ENCODE assay signal across 28 cellular contexts in the genomic region with DNA sequence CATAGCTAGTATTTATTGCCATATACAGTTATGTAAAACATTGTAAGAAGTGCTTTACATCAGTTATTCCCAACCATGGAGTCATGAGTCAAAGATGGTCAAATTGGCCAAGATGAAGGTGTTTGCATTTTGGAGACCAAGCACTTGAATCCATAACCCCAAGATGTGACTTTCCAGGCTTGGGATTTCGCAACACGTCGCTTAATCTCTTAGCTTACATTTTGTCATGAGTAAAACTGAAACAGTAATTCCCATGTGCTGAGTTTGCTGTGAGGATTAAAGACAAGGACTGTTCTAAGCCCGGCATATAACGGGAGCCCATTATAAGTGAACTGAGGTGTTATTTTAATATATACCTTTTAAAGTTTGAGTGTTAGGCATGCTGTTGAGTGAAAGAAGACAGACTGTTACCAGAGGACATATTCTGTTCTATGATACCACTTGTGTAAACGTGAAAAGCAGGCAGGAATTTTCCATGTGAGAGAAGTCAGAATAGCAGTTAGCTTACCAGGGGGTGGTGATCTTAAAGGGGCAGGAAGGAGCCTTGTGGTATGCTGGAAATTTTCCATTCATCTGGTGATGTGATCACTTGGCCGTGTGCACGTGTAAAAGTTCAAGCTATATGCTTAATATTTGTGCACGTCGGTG.
"Had no signal": no experiment of that assay in that cellular context is flagged by ENCODE, and none has a peak within 500 bp of the region (broad histone marks: within the 10 kb centered on the region; RNA-seq: fewer than 3 reads in every experiment).

No MANE protein-coding gene starts in this region.

- H3K9me3 ChIP-seq: esophagus squamous epithelium, psoas muscle, right atrium auricular region, thoracic aorta, vagina had no signal

- H3K4me1 Mint-ChIP-seq: activated CD4-positive, alpha-beta T cell treated with anti-CD3 and anti-CD28 coated beads, Interleukin-2, amount 10 ng/mL, durations not matched to agents 24 days and 14 days; activated naive CD4-positive, alpha-beta T cell treated with anti-CD3 and anti-CD28 coated beads, Interleukin-2, amount 50 U/mL, for 24 hours; activated naive CD8-positive, alpha-beta T cell treated with anti-CD3 and anti-CD28 coated beads, Interleukin-2, amount 50 U/mL, for 24 hours; central memory CD8-positive, alpha-beta T cell; T-helper 17 cell had no signal

- H3K27ac ChIP-seq: epithelial cell of prostate, esophagus squamous epithelium, parathyroid adenoma, psoas muscle, right atrium auricular region, thoracic aorta, vagina had no signal

- H3K4me3 Mint-ChIP-seq: activated CD4-positive, alpha-beta memory T cell treated with anti-CD3 and anti-CD28 coated beads for 36 hours; activated CD4-positive, alpha-beta T cell treated with anti-CD3 and anti-CD28 coated beads, Interleukin-2, amount 10 ng/mL, durations not matched to agents 24 days and 14 days; activated naive CD4-positive, alpha-beta T cell treated with anti-CD3 and anti-CD28 coated beads, Interleukin-2, amount 50 U/mL, for 24 hours; activated naive CD8-positive, alpha-beta T cell treated with anti-CD3 and anti-CD28 coated beads, Interleukin-2, amount 50 U/mL, for 24 hours; activated T-cell treated with anti-CD3 and anti-CD28 coated beads, Interleukin-2, amount 50 U/mL, for 24 hours; central memory CD8-positive, alpha-beta T cell; T-helper 17 cell; type B pancreatic cell had no signal

- H3K9me3 Mint-ChIP-seq: activated CD4-positive, alpha-beta memory T cell treated with anti-CD3 and anti-CD28 coated beads for 36 hours; activated CD4-positive, alpha-beta T cell treated with anti-CD3 and anti-CD28 coated beads, Interleukin-2, amount 10 ng/mL, durations not matched to agents 24 days and 14 days; activated naive CD4-positive, alpha-beta T cell treated with anti-CD3 and anti-CD28 coated beads, Interleukin-2, amount 50 U/mL, for 24 hours; activated naive CD8-positive, alpha-beta T cell treated with anti-CD3 and anti-CD28 coated beads, Interleukin-2, amount 50 U/mL, for 24 hours; activated T-cell treated with anti-CD3 and anti-CD28 coated beads, Interleukin-2, amount 50 U/mL, for 24 hours; central memory CD8-positive, alpha-beta T cell; type B pancreatic cell had no signal

- H2AFZ ChIP-seq: parathyroid adenoma had no signal

- H3K4me1 ChIP-seq: psoas muscle, right atrium auricular region, vagina had no signal

- H3K79me2 ChIP-seq: parathyroid adenoma had no signal

- H3K27ac Mint-ChIP-seq: activated CD4-positive, alpha-beta memory T cell treated with anti-CD3 and anti-CD28 coated beads for 36 hours; activated CD4-positive, alpha-beta T cell treated with anti-CD3 and anti-CD28 coated beads, Interleukin-2, amount 10 ng/mL, durations not matched to agents 24 days and 14 days; activated naive CD4-positive, alpha-beta T cell treated with anti-CD3 and anti-CD28 coated beads, Interleukin-2, amount 50 U/mL, for 24 hours; activated naive CD8-positive, alpha-beta T cell treated with anti-CD3 and anti-CD28 coated beads, Interleukin-2, amount 50 U/mL, for 24 hours; activated T-cell treated with anti-CD3 and anti-CD28 coated beads, Interleukin-2, amount 50 U/mL, for 24 hours; naive thymus-derived CD4-positive, alpha-beta T cell; T-helper 17 cell; type B pancreatic cell had no signal

- H3K36me3 ChIP-seq: esophagus squamous epithelium, right atrium auricular region, thoracic aorta, vagina had no signal

- H3K27me3 ChIP-seq: right atrium auricular region, vagina had no signal

- DNase-seq: activated CD4-positive, alpha-beta memory T cell treated with anti-CD3 and anti-CD28 coated beads for 36 hours; activated CD4-positive, alpha-beta T cell treated with anti-CD3 and anti-CD28 coated beads, Interleukin-2, amount 10 ng/mL, durations not matched to agents 24 days and 14 days; activated CD4-positive, CD25-positive, alpha-beta regulatory T cell treated with anti-CD3 and anti-CD28 coated beads, Interleukin-2, amount 50 U/mL, for 72 hours; activated CD8-positive, alpha-beta memory T cell treated with anti-CD3 and anti-CD28 coated beads, Interleukin-2, amount 50 U/mL, for 48 hours; activated gamma-delta T cell treated with Interleukin-2 at 50 U/mL for 16 hours; activated naive CD8-positive, alpha-beta T cell treated with anti-CD3 and anti-CD28 coated beads, Interleukin-2, amount 50 U/mL, for 24 hours; activated T-cell treated with anti-CD3 and anti-CD28 coated beads, Interleukin-2, amount 50 U/mL, for 24 hours; amygdala; dermis blood vessel endothelial cell; effector CD4-positive, alpha-beta T cell; esophagus squamous epithelium; left colon; midbrain; naive thymus-derived CD4-positive, alpha-beta T cell; psoas muscle; stimulated activated CD4-positive, alpha-beta T cell treated with anti-CD3 and anti-CD28 coated beads, Interleukin-12 subunit alpha, Interleukin-12 subunit beta, amount 100 ng/mL, for 4 hours; stimulated activated CD4-positive, alpha-beta T cell treated with anti-CD3 and anti-CD28 coated beads, Interleukin-4, amount 100 ng/mL, for 1 hour; stimulated activated naive CD8-positive, alpha-beta T cell treated with anti-CD3 and anti-CD28 coated beads, Interleukin-15, Interleukin-2, amounts not matched to agents 100 U/mL and 50 U/mL, for 24 hours; T-helper 17 cell; T1000 had no signal

- H3K9ac ChIP-seq: parathyroid adenoma had no signal

- H3K27me3 Mint-ChIP-seq: activated CD4-positive, alpha-beta memory T cell treated with anti-CD3 and anti-CD28 coated beads for 36 hours; activated CD4-positive, alpha-beta T cell treated with anti-CD3 and anti-CD28 coated beads, Interleukin-2, amount 10 ng/mL, durations not matched to agents 24 days and 14 days; activated naive CD4-positive, alpha-beta T cell treated with anti-CD3 and anti-CD28 coated beads, Interleukin-2, amount 50 U/mL, for 24 hours; activated naive CD8-positive, alpha-beta T cell treated with anti-CD3 and anti-CD28 coated beads, Interleukin-2, amount 50 U/mL, for 24 hours; activated T-cell treated with anti-CD3 and anti-CD28 coated beads, Interleukin-2, amount 50 U/mL, for 24 hours; central memory CD8-positive, alpha-beta T cell; naive thymus-derived CD4-positive, alpha-beta T cell; T-helper 17 cell; type B pancreatic cell had no signal

- ATAC-seq: activated naive CD8-positive, alpha-beta T cell treated with anti-CD3 and anti-CD28 coated beads, Interleukin-2, amount 50 U/mL, for 24 hours; left colon; naive thymus-derived CD4-positive, alpha-beta T cell; psoas muscle; stimulated activated naive CD8-positive, alpha-beta T cell treated with anti-CD3 and anti-CD28 coated beads, Interleukin-15, Interleukin-2, amounts not matched to agents 100 U/mL and 50 U/mL, for 24 hours; T-helper 17 cell had no signal

- H3K4me3 ChIP-seq: esophagus squamous epithelium, psoas muscle, right atrium auricular region, thoracic aorta, vagina had no signal
